ENCODE assay signal across 23 cellular contexts in the genomic region with DNA sequence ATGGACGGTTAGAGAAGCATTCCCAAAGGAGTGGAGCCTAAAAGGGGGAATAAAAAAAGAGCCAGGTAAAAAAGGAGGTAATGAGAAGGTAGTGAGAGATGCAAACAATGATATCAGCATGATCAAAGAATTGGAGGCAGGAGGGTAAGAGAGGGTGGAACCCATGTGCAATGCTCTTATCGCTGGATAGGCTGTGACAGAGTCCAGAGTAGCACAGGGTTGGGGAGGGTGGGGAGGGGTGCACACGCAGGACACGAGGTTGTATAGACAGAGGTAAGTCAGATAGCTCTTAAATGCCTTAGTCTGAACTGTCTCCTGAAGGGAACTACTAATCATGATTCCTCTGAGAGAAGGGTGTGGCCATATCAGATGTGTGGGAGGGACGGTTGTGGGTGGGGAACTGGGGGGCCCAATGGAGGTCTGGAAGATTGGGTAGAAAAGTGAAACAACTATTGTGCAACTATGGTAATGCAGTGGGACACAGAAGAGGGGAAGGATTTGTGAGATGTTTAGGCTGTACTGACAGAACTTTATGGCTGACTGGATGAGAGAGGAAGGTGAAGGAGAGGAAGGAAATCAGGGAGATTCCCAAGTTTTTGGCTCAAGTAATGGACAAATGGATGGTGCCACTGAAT.
"Had no signal": no experiment of that assay in that cellular context is flagged by ENCODE, and none has a peak within 500 bp of the region (broad histone marks: within the 10 kb centered on the region; RNA-seq: fewer than 3 reads in every experiment).

No MANE protein-coding gene starts in this region.

- DNase-seq: activated CD4-positive, alpha-beta memory T cell treated with anti-CD3 and anti-CD28 coated beads, Interleukin-2, amount 10 ng/mL, durations not matched to agents 7 days and 5 days; activated CD4-positive, alpha-beta T cell treated with anti-CD3 and anti-CD28 coated beads for 4 hours; activated effector memory CD4-positive, alpha-beta T cell treated with anti-CD3 and anti-CD28 coated beads, Interleukin-2, amount 50 U/mL, for 16 hours; activated T-cell treated with anti-CD3 and anti-CD28 coated beads, Interleukin-2, amount 50 U/mL, for 4 hours; amniotic stem cell; effector CD8-positive, alpha-beta T cell; heart left ventricle; kidney glomerular epithelial cell; left ventricle myocardium superior; naive thymus-derived CD4-positive, alpha-beta T cell; ovary; psoas muscle; right cardiac atrium; stimulated activated CD4-positive, alpha-beta T cell treated with anti-CD3 and anti-CD28 coated beads, Interleukin-4, amount 100 ng/mL, for 1 hour; stimulated activated naive B cell treated with anti-CD40 and anti-IgM and Interleukin-4, amounts not matched to agents 10 μg/mL and 1 μg/mL and 100 μg/mL, for 72 hours had no signal

- H3K4me3 Mint-ChIP-seq: activated CD4-positive, alpha-beta memory T cell treated with anti-CD3 and anti-CD28 coated beads, Interleukin-2, amount 10 ng/mL, durations not matched to agents 7 days and 5 days; activated T-cell treated with anti-CD3 and anti-CD28 coated beads, Interleukin-2, amount 50 U/mL, for 4 hours; dendritic cell treated with granulocyte-macrophage colony-stimulating factor and Interleukin-4, amounts not matched to agents 40 ng/mL and 50 ng/mL, for 4 days; naive thymus-derived CD4-positive, alpha-beta T cell; stimulated activated naive B cell treated with anti-CD40 and anti-IgM and Interleukin-4, amounts not matched to agents 10 μg/mL and 1 μg/mL and 100 μg/mL, for 72 hours had no signal

- H3K9me3 ChIP-seq: esophagus muscularis mucosa, gastroesophageal sphincter, heart left ventricle, ovary, psoas muscle, tibial nerve, vagina had no signal

- FAIRE-seq: endothelial cell of umbilical vein had no signal

- H3K27ac Mint-ChIP-seq: activated CD4-positive, alpha-beta memory T cell treated with anti-CD3 and anti-CD28 coated beads, Interleukin-2, amount 10 ng/mL, durations not matched to agents 7 days and 5 days; dendritic cell treated with granulocyte-macrophage colony-stimulating factor and Interleukin-4, amounts not matched to agents 40 ng/mL and 50 ng/mL, for 4 days; stimulated activated naive B cell treated with anti-CD40 and anti-IgM and Interleukin-4, amounts not matched to agents 10 μg/mL and 1 μg/mL and 100 μg/mL, for 72 hours had no signal

- H3K4me1 ChIP-seq: psoas muscle, vagina had no signal

- H3K4me3 ChIP-seq: esophagus muscularis mucosa, gastroesophageal sphincter, heart left ventricle, ovary, psoas muscle, skin epidermis, tibial nerve, vagina had no signal

- H3K9me3 Mint-ChIP-seq: activated naive CD4-positive, alpha-beta T cell treated with anti-CD3 and anti-CD28 coated beads, Interleukin-2, amount 50 U/mL, for 72 hours; activated T-cell treated with anti-CD3 and anti-CD28 coated beads, Interleukin-2, amount 50 U/mL, for 4 hours; naive thymus-derived CD4-positive, alpha-beta T cell had no signal

- H3K36me3 ChIP-seq: ovary, tibial nerve, vagina had no signal

- H3K27me3 Mint-ChIP-seq: activated CD4-positive, alpha-beta memory T cell treated with anti-CD3 and anti-CD28 coated beads, Interleukin-2, amount 10 ng/mL, durations not matched to agents 7 days and 5 days; dendritic cell treated with granulocyte-macrophage colony-stimulating factor and Interleukin-4, amounts not matched to agents 40 ng/mL and 50 ng/mL, for 4 days; naive thymus-derived CD4-positive, alpha-beta T cell; stimulated activated naive B cell treated with anti-CD40 and anti-IgM and Interleukin-4, amounts not matched to agents 10 μg/mL and 1 μg/mL and 100 μg/mL, for 72 hours had no signal

- ATAC-seq: activated T-cell treated with anti-CD3 and anti-CD28 coated beads, Interleukin-2, amount 50 U/mL, for 4 hours; gastroesophageal sphincter; heart left ventricle; left ventricle myocardium superior; naive thymus-derived CD4-positive, alpha-beta T cell; psoas muscle; right cardiac atrium; stimulated activated naive B cell treated with anti-CD40 and anti-IgM and Interleukin-4, amounts not matched to agents 10 μg/mL and 1 μg/mL and 100 μg/mL, for 72 hours had no signal
